Comparison of ENCODE assay signal across 8 cellular contexts in genomic region chr7:29319719-29320521, GRCh38.
DNase-seq lines count a peak whose midpoint lies in the region; ATAC-seq and TF ChIP-seq lines count a peak whose summit lies in the region.

No MANE protein-coding gene starts in this region.

- H3K36me3 Mint-ChIP-seq in T-helper 17 cell (ENCODE audit: low read depth) (no peaks in the 10 kb centered on the region), naive B cell (no peaks in the 10 kb centered on the region)

- H3K27ac ChIP-seq in WERI-Rb-1 (no peak overlapping the region), esophagus muscularis mucosa (replicated peaks in 1 of 4) (no peak overlapping the region)

- no peaks in the 10 kb centered on the region for H3K27me3 Mint-ChIP-seq in T-helper 17 cell
- H3K27me3 Mint-ChIP-seq in naive B cell = no peaks in the 10 kb centered on the region

- intact Hi-C loops in esophagus muscularis mucosa (cut with DNase I) = no loop called here

- H3K4me3 ChIP-seq in WERI-Rb-1 (ENCODE audit: low read depth, low read length) (no peak overlapping the region), esophagus muscularis mucosa (no peak overlapping the region)

- peak; percentile 73 for ATAC-seq in GM18502 (IDR thresholded peaks at IDR 0.05; ENCODE audit: poor library complexity, unreplicated experiment)
- ATAC-seq in HG03175 (IDR thresholded peaks at IDR 0.05; ENCODE audit: unreplicated experiment) = peak; percentile 78
- ATAC-seq in T-helper 17 cell = peak; percentile 33
- ATAC-seq in naive B cell (ENCODE audit: low read depth in 2 of 2) = peak; percentile 80 to 86
- no peak for ATAC-seq in GM19324 (IDR thresholded peaks at IDR 0.05; ENCODE audit: low FRiP score, unreplicated experiment)

- TF ChIP-seq CTCF in WERI-Rb-1 (IDR thresholded peaks at IDR 0.05; ENCODE audit: low read depth, low read length) (no peak), esophagus muscularis mucosa (IDR thresholded peaks at IDR 0.05) (no peak)

- H3K27ac Mint-ChIP-seq in T-helper 17 cell = no peak overlapping the region
- H3K27ac Mint-ChIP-seq in naive B cell = peak overlapping the region in 3 of 6 donors; percentile 10 to 69 (median 17)

- no peaks in the 10 kb centered on the region for H3K4me1 ChIP-seq in esophagus muscularis mucosa

- no peaks in the 10 kb centered on the region for H3K4me1 Mint-ChIP-seq in T-helper 17 cell
- H3K4me1 Mint-ChIP-seq in naive B cell = peaks cover 9 to 14% (median 13%) of the 10 kb centered on the region in 3 donors

- H3K36me3 ChIP-seq in WERI-Rb-1 (no peaks in the 10 kb centered on the region), esophagus muscularis mucosa (no peaks in the 10 kb centered on the region)

- 64% methylated on average over 10 of the region's 10 CpGs for WGBS in esophagus muscularis mucosa

- H3K27me3 ChIP-seq in WERI-Rb-1 (ENCODE audit: insufficient read depth, low read depth, severe bottlenecking) (no peaks in the 10 kb centered on the region), esophagus muscularis mucosa (no peaks in the 10 kb centered on the region)

- no peak for TF ChIP-seq POLR2A in esophagus muscularis mucosa (IDR thresholded peaks at IDR 0.05; ENCODE audit: low read depth)

- H3K9me3 ChIP-seq in T-helper 17 cell (ENCODE audit: control insufficient read depth, low read length, poor library complexity, severe bottlenecking) (no peaks in the 10 kb centered on the region), WERI-Rb-1 (ENCODE audit: severe bottlenecking) (no peaks in the 10 kb centered on the region), esophagus muscularis mucosa (no peaks in the 10 kb centered on the region)

- DNase-seq in T-helper 17 cell = no peak
- peak; percentile 33 for DNase-seq in naive B cell
- no peak for DNase-seq in WERI-Rb-1
- DNase-seq in NCI-H1694 treated with DMSO at 0.1 percent for 48 hours (lab: John Stamatoyannopoulos, UW) = no peak
- no peak for DNase-seq in esophagus muscularis mucosa (ENCODE audit: extremely low spot score)

- TF ChIP-seq EP300 in esophagus muscularis mucosa (IDR thresholded peaks at IDR 0.05) = no peak

- H3K4me3 Mint-ChIP-seq in T-helper 17 cell (no peak overlapping the region), naive B cell (peak overlapping the region in 1 of 8 donors; percentile 3)

- no peaks in the 10 kb centered on the region for H3K9me3 Mint-ChIP-seq in naive B cell
